ENCODE assay signal across 8 cellular contexts in the genomic region with DNA sequence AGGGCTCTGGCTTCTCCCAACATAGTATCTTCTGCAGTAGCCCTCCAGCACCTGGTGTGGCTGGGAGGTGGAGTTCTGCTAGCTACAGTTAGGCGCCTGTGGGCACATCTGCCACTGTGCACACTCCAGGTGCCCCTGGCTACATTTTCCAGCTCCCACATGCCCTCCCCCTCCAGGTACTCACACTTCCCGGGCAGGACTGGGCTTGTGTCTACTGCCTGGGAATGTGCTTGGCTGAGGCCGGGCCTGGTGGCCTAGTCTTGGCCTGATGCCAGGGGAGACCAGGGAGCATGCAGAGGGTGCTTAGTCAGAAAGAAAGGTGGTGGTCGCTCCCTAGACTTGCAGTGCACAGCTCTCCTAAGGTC. TPM values are rescaled to one million over a fixed set of nuclear protein-coding genes. Genes with fewer than 3 reads are reported as not detected.
DNase-seq lines count a peak whose midpoint lies in the region; ATAC-seq and TF ChIP-seq lines count a peak whose summit lies in the region.

No MANE protein-coding gene starts in this region.

- no peaks in the 10 kb centered on the region for H3K36me3 ChIP-seq in transverse colon

- no peak for TF ChIP-seq CTCF in transverse colon (IDR thresholded peaks at IDR 0.05)

- DNase-seq in DMS 273 (lab: John Stamatoyannopoulos, UW; ENCODE audit: unreplicated experiment) (peak; percentile 86), DMS 273 treated with DMSO at 0.1 percent for 48 hours (lab: John Stamatoyannopoulos, UW) (no peak), SHP77 (lab: John Stamatoyannopoulos, UW) (peak; percentile 86 to 95), left cardiac atrium (peak; percentile 40), transverse colon (no peak), posterior vena cava (ENCODE audit: low spot score) (no peak), Kasumi-1 (lab: John Stamatoyannopoulos, UW) (no peak)

- H3K9me3 ChIP-seq in transverse colon = no peaks in the 10 kb centered on the region

- intact Hi-C loops in left cardiac atrium (cut with DNase I) (no loop called here), transverse colon (cut with DNase I; ENCODE audit: low total_unique reads) (no loop called here), posterior vena cava (cut with DNase I) (no loop called here)

- no peaks in the 10 kb centered on the region for H3K27me3 ChIP-seq in transverse colon

- in situ Hi-C loops in transverse colon (cut with MboI; ENCODE audit: low pct_ligation_motif_present in 1 of 4, low pct_unique_long_range_greater_than_20kb in 1 of 4, low sequenced_read_pairs in 3 of 4) = no loop called here

- H3K4me1 ChIP-seq in transverse colon = peaks cover 16 to 50% (median 39%) of the 10 kb centered on the region in 4 donors

- peak overlapping the region; percentile 74 to 90 (median 80) for H3K27ac ChIP-seq in transverse colon

- no peak for ATAC-seq in left cardiac atrium
- ATAC-seq in GM21786 (IDR thresholded peaks at IDR 0.05; ENCODE audit: unreplicated experiment) = no peak

- TF ChIP-seq POLR2A in transverse colon (IDR thresholded peaks at IDR 0.05) = no peak

- WGBS in transverse colon (ENCODE audit: low coverage in 1 of 2), 2 donors = 50 to 53% methylated on average over 1 to 3 of the region's 4 CpGs

- H3K4me3 ChIP-seq in transverse colon = no peak overlapping the region

- no peak for TF ChIP-seq EP300 in transverse colon (IDR thresholded peaks at IDR 0.05; ENCODE audit: low read depth)

RNA-seq across cellular contexts. Expression of gene PHLDB1, which starts 15.9 kb away (rescaled TPM):
- 100 to 1,000 TPM; 108 to 159 TPM for total RNA-seq in left cardiac atrium
- total RNA-seq in transverse colon = 100 to 1,000 TPM in 2 of 4 donors, 10 to 100 TPM in 2; 92.6 to 276 (median 161) TPM
- total RNA-seq in posterior vena cava = 100 to 1,000 TPM; 155 to 201 TPM

RNA-seq across cellular contexts. Expression of gene ARCN1, which starts 51.1 kb away (rescaled TPM):
- 100 to 1,000 TPM in 1 of 2 donors, 10 to 100 TPM in 1; 98.2 to 129 TPM for total RNA-seq in left cardiac atrium
- total RNA-seq in transverse colon = 10 to 100 TPM; 27.9 to 80.3 (median 61.0) TPM
- total RNA-seq in posterior vena cava = 100 to 1,000 TPM; 148 to 176 TPM

RNA-seq across cellular contexts. Expression of gene TREH, which starts 56.2 kb away (rescaled TPM):
- not detected for total RNA-seq in left cardiac atrium
- 1 to 10 TPM in 2 of 4 donors, not detected in 2; 4.9 to 5.6 TPM for total RNA-seq in transverse colon
- not detected for total RNA-seq in posterior vena cava

RNA-seq across cellular contexts. Expression of gene IFT46, which starts 57.5 kb away (rescaled TPM):
- total RNA-seq in left cardiac atrium (10 to 100 TPM; 13.4 to 18.8 TPM), transverse colon (10 to 100 TPM in 3 of 4 donors, 1 to 10 TPM in 1; 4.8 to 20.2 (median 14.8) TPM), posterior vena cava (10 to 100 TPM; 15.9 TPM)

Comparison
In these comparisons a context has a peak if more than half of its experiments do, and no peak if none do; other contexts are left out.
1. DNase-seq: peak in DMS 273 (single experiment), SHP77 (2 of 2) and left cardiac atrium (single experiment); none in DMS 273 treated with DMSO at 0.1 percent for 48 hours (single experiment), transverse colon (single experiment), posterior vena cava (single experiment) and Kasumi-1 (0 of 2).